In genomic region chr16:49532243-49532870, GRCh38 we compare ENCODE assay signal across 27 cellular contexts.
DNase-seq lines count a peak whose midpoint lies in the region; ATAC-seq, FAIRE-seq and TF ChIP-seq lines count a peak whose summit lies in the region.
"Had no signal": no experiment of that assay in that cellular context is flagged by ENCODE, and none has a peak within 500 bp of the region (broad histone marks: within the 10 kb centered on the region; RNA-seq: fewer than 3 reads in every experiment).

No MANE protein-coding gene starts in this region.

- under 1% methylated on average over 13 of the region's 13 CpGs for WGBS in K562 (ENCODE audit: insufficient coverage, low coverage, missing lambda C conversion rate)

- no peak for TF ChIP-seq EP300 in K562 (IDR thresholded peaks at IDR 0.05; ENCODE audit: low read length)

- no peaks in the 10 kb centered on the region for H3K36me3 ChIP-seq in K562 (ENCODE audit: control insufficient read depth, insufficient read depth, low read length)
- no peaks in the 10 kb centered on the region for H3K36me3 ChIP-seq in ascending aorta
- H3K36me3 ChIP-seq: thoracic aorta, uterus had no signal

- TF ChIP-seq POLR2A in K562 (conservative IDR thresholded peaks at IDR 0.05) = no peak

- CTCF ChIA-PET in K562 (lab: Yijun Ruan, JAX; ENCODE audit: low intra/inter-chr PET ratio) = no interaction called here

- peak in 2 of 3 experiments; percentile 83 to 95 for DNase-seq in NCI-H1417 (lab: John Stamatoyannopoulos, UW)
- no peak for DNase-seq in NCI-H1417 treated with DMSO at 0.1 percent for 48 hours (lab: John Stamatoyannopoulos, UW)
- peak; percentile 19 for DNase-seq in NCI-H1092 treated with DMSO at 0.1 percent for 48 hours (lab: John Stamatoyannopoulos, UW)
- no peak for DNase-seq in K562 (ENCODE audit: extremely low read depth in 1 of 4, low spot score in 3 of 4)
- DNase-seq in retina = peak; percentile 69
- DNase-seq in ACHN = no peak
- DNase-seq in ascending aorta (ENCODE audit: low spot score in 2 of 2) = no peak
- DNase-seq: 8988T; activated CD4-positive, alpha-beta T cell treated with anti-CD3 and anti-CD28 coated beads, Interleukin-2, amount 50 U/mL, for 1 hour; activated CD4-positive, CD25-positive, alpha-beta regulatory T cell; activated effector memory CD4-positive, alpha-beta T cell treated with Interleukin-2 at 50 U/mL for 16 hours; activated T-cell treated with anti-CD3 and anti-CD28 coated beads, Interleukin-2, amount 50 U/mL, for 1 hour; CD4-positive, alpha-beta T cell; naive thymus-derived CD8-positive, alpha-beta T cell; NCI-H1048; NCI-H2029; NCI-H226; stimulated activated naive CD8-positive, alpha-beta T cell treated with anti-CD3 and anti-CD28 coated beads, Interleukin-15, amount 100 ng/mL, for 72 hours; uterus had no signal

- FAIRE-seq in K562 (lab: Jason Lieb, UNC) = no peak
- FAIRE-seq: bronchial epithelial cell, endothelial cell of umbilical vein, frontal cortex, GM12892 had no signal

- H3K4me1 ChIP-seq in K562 (replicated peaks in 1 of 2; ENCODE audit: control insufficient read depth in 2 of 2, insufficient read depth in 2 of 2, low read length in 2 of 2) (no peaks in the 10 kb centered on the region; a peak in 1 of 5 replicates), ascending aorta (no peaks in the 10 kb centered on the region)
- H3K4me1 ChIP-seq: uterus had no signal

- no peaks in the 10 kb centered on the region for H3K9me1 ChIP-seq in K562 (ENCODE audit: control insufficient read depth, insufficient read depth, low read length)

- H3K27me3 ChIP-seq in K562 (ENCODE audit: control insufficient read depth in 2 of 2, insufficient read depth in 2 of 2, low read length in 2 of 2) = peaks cover 15 to 59% of the 10 kb centered on the region in 2 experiments
- no peaks in the 10 kb centered on the region for H3K27me3 ChIP-seq in ascending aorta
- H3K27me3 ChIP-seq: uterus had no signal

- TF ChIP-seq CTCF in K562 (IDR thresholded peaks at IDR 0.05 in 2 of 3, conservative IDR thresholded peaks at IDR 0.05 in 1 of 3; ENCODE audit: insufficient read depth in 2 of 3, low read depth in 1 of 3, low read length in 3 of 3) (no peak), ascending aorta (IDR thresholded peaks at IDR 0.05) (no peak)

- H3K9ac ChIP-seq in K562 (ENCODE audit: insufficient read depth in 1 of 2, low read depth in 2 of 2, low read length in 2 of 2) = no peak overlapping the region

- no peak for TF ChIP-seq RAD21 in K562 (CRISPR knock-in tag; conservative IDR thresholded peaks at IDR 0.05 in 1 of 2, IDR thresholded peaks at IDR 0.05 in 1 of 2)

- peaks cover 8% of the 10 kb centered on the region; the same call in 1 of the 2 replicates for H4K20me1 ChIP-seq in K562 (replicated peaks; ENCODE audit: control insufficient read depth, insufficient read depth, low read length)

- H3K9me3 ChIP-seq in K562 (replicated peaks; ENCODE audit: control insufficient read depth, insufficient read depth, low read depth, low read length) (no peaks in the 10 kb centered on the region), ascending aorta (no peaks in the 10 kb centered on the region)
- H3K9me3 ChIP-seq: thoracic aorta, uterus had no signal

- H2AFZ ChIP-seq in K562 (ENCODE audit: low read depth, low read length) = no peak overlapping the region

- H3K4me3 ChIP-seq in K562 = no peak overlapping the region
- no peak overlapping the region for H3K4me3 ChIP-seq in ascending aorta
- H3K4me3 ChIP-seq: lung, thoracic aorta, uterus had no signal

- H3K27ac ChIP-seq in K562 (ENCODE audit: extremely low read depth, low read depth, low read length) (no peak overlapping the region), ascending aorta (no peak overlapping the region)
- H3K27ac ChIP-seq: thoracic aorta, uterus had no signal

- ATAC-seq in K562 (no peak), GM21529 (IDR thresholded peaks at IDR 0.05; ENCODE audit: unreplicated experiment) (no peak)
- ATAC-seq: naive thymus-derived CD8-positive, alpha-beta T cell; SK-N-SH treated with all-trans-retinoic acid at 6 μM for 48 hours; stimulated activated naive CD8-positive, alpha-beta T cell treated with anti-CD3 and anti-CD28 coated beads, Interleukin-15, amount 100 ng/mL, for 72 hours had no signal

- H3K4me2 ChIP-seq in K562 (ENCODE audit: insufficient read depth, low read length) = no peak overlapping the region

- no peaks in the 10 kb centered on the region for H3K79me2 ChIP-seq in K562 (ENCODE audit: control insufficient read depth, insufficient read depth, low read length)

- in situ Hi-C loops in K562 (cut with MboI) (no loop called here), ACHN (cut with HindIII; ENCODE audit: low pct_ligation_motif_present, low pct_unique_long_range_greater_than_20kb, low sequenced_read_pairs) (no loop called here)

- POLR2A ChIA-PET in K562 (lab: Yijun Ruan, JAX) = interaction anchor here (1.1 kb wide), 1 partner anchor 11 kb away, joined by 3 read pairs; no protein-coding TSS in a partner anchor

- no TSS peak for BruUV-seq in K562 (replicated peaks; lab: Mats Ljungman, UMichigan)

- intact Hi-C loops in K562 (cut with micrococcal nuclease) (no loop called here), ascending aorta (cut with DNase I) (no loop called here)

TF ChIP-seq in K562, 482 proteins besides CTCF, POLR2A, EP300 and RAD21:
- no peak for TF ChIP-seq ESRRB (CRISPR knock-in tag; IDR thresholded peaks at IDR 0.05; ENCODE audit: borderline replicate concordance)
- no peak for TF ChIP-seq ZBED1 (IDR thresholded peaks at IDR 0.05)
- TF ChIP-seq COPS2 (conservative IDR thresholded peaks at IDR 0.05) = no peak
- no peak for TF ChIP-seq ZNF24 (IDR thresholded peaks at IDR 0.05)
- TF ChIP-seq, protein P1, sequence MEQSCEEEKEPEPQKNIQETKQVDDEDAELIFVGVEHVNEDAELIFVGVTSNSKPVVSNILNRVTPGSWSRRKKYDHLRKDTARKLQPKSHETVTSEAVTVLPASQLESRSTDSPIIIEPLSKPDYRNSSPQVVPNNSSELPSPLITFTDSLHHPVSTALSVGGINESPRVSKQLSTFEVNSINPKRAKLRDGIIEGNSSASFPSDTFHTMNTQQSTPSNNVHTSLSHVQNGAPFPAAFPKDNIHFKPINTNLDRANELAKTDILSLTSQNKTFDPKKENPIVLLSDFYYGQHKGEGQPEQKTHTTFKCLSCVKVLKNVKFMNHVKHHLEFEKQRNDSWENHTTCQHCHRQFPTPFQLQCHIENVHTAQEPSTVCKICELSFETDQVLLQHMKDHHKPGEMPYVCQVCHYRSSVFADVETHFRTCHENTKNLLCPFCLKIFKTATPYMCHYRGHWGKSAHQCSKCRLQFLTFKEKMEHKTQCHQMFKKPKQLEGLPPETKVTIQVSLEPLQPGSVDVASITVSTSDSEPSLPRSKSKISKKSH (CRISPR knock-in tag; IDR thresholded peaks at IDR 0.05) = no peak
- TF ChIP-seq RFX1 (IDR thresholded peaks at IDR 0.05) = peak; percentile 84
- TF ChIP-seq STAT6 (CRISPR knock-in tag; IDR thresholded peaks at IDR 0.05) = no peak
- TF ChIP-seq CEBPG (CRISPR knock-in tag; IDR thresholded peaks at IDR 0.05) = no peak
- TF ChIP-seq CEBPG (tag; conservative IDR thresholded peaks at IDR 0.05 in 1 of 2, IDR thresholded peaks at IDR 0.05 in 1 of 2) = no peak

Comparison
In these comparisons a context has a peak if more than half of its experiments do, and no peak if none do; other contexts are left out.
1. DNase-seq: peak in NCI-H1417 (2 of 3), NCI-H1092 treated with DMSO at 0.1 percent for 48 hours (single experiment) and retina (single experiment); none in NCI-H1417 treated with DMSO at 0.1 percent for 48 hours (single experiment), K562 (0 of 4), ACHN (single experiment) and ascending aorta (0 of 2).